9 cellular contexts compared by ENCODE assay signal in genomic region chr1:223244366-223245103, GRCh38.
DNase-seq lines count a peak whose midpoint lies in the region; ATAC-seq and TF ChIP-seq lines count a peak whose summit lies in the region.
"Had no signal": no experiment of that assay in that cellular context is flagged by ENCODE, and none has a peak within 500 bp of the region (broad histone marks: within the 10 kb centered on the region; RNA-seq: fewer than 3 reads in every experiment).

No MANE protein-coding gene starts in this region.

- H3K4me3 ChIP-seq in OCI-LY1 (ENCODE audit: low read depth, low read length, poor library complexity, severe bottlenecking): no peak overlapping the region
- H3K4me3 ChIP-seq in foreskin fibroblast (ENCODE audit: low read depth in 1 of 2, low read length in 2 of 2): no peak overlapping the region
- no peak overlapping the region for H3K4me3 ChIP-seq in prostate gland
- H3K4me3 ChIP-seq in upper lobe of left lung: no peak overlapping the region

- H3K27ac ChIP-seq in OCI-LY1 (ENCODE audit: low read depth, low read length, poor library complexity, severe bottlenecking) (no peak overlapping the region), prostate gland (no peak overlapping the region), upper lobe of left lung (no peak overlapping the region)

- H3K9me3 ChIP-seq in OCI-LY1 (ENCODE audit: low read length) (no peaks in the 10 kb centered on the region), prostate gland (no peaks in the 10 kb centered on the region), upper lobe of left lung (no peaks in the 10 kb centered on the region)

- no peak overlapping the region for H3K4me3 Mint-ChIP-seq in Calu3 (ENCODE audit: low read depth, unreplicated experiment)

- no peak overlapping the region for H3K9ac ChIP-seq in OCI-LY1 (ENCODE audit: low read length)

- H3K27me3 Mint-ChIP-seq in Calu3 (ENCODE audit: unreplicated experiment): no peaks in the 10 kb centered on the region

- intact Hi-C loops in Calu3 (cut with micrococcal nuclease; ENCODE audit: unreplicated experiment) (loop anchor here (1.0 to 10.0 kb wide), 4 partner anchors 69 to 450 kb away; no protein-coding TSS in a partner anchor), prostate gland (cut with DNase I) (no loop called here), posterior vena cava (cut with DNase I) (no loop called here)

- H3K27me3 ChIP-seq in OCI-LY1 (ENCODE audit: insufficient read depth, low read length) (no peaks in the 10 kb centered on the region), prostate gland (replicated peaks; ENCODE audit: insufficient read depth) (no peaks in the 10 kb centered on the region), upper lobe of left lung (no peaks in the 10 kb centered on the region)

- 86% methylated on average over 4 of the region's 4 CpGs for WGBS in prostate gland
- WGBS in upper lobe of left lung, 2 donors: 61 to 70% methylated on average over 4 of the region's 4 CpGs

- BruUV-seq in Calu3 (replicated peaks; lab: Mats Ljungman, UMichigan): no TSS peak

- TF ChIP-seq EP300 in upper lobe of left lung (IDR thresholded peaks at IDR 0.05): no peak

- no peak for TF ChIP-seq POLR2A in prostate gland (IDR thresholded peaks at IDR 0.05)
- no peak for TF ChIP-seq POLR2A in upper lobe of left lung (IDR thresholded peaks at IDR 0.05)

- no peaks in the 10 kb centered on the region for H3K9me2 ChIP-seq in OCI-LY1 (ENCODE audit: low read depth, low read length)

- peaks cover 45% of the 10 kb centered on the region for H3K4me1 Mint-ChIP-seq in Calu3 (ENCODE audit: low read depth, unreplicated experiment)

- DNase-seq in Calu3: peak; percentile 43
- DNase-seq in foreskin fibroblast: peak in 1 of 2 donors; percentile 21
- DNase-seq in NCI-H446 (lab: John Stamatoyannopoulos, UW): no peak
- DNase-seq in prostate gland (ENCODE audit: low spot score): no peak
- DNase-seq in upper lobe of left lung: no peak
- no peak for DNase-seq in posterior vena cava (ENCODE audit: low spot score)
- DNase-seq: right cardiac atrium had no signal

- H3K36me3 Mint-ChIP-seq in Calu3 (ENCODE audit: insufficient read depth, unreplicated experiment): peaks cover 6% of the 10 kb centered on the region

- H3K36me3 ChIP-seq in OCI-LY1 (ENCODE audit: insufficient read depth, low read length): no peaks in the 10 kb centered on the region
- no peaks in the 10 kb centered on the region for H3K36me3 ChIP-seq in prostate gland
- no peaks in the 10 kb centered on the region for H3K36me3 ChIP-seq in upper lobe of left lung

- no peaks in the 10 kb centered on the region for H3F3A ChIP-seq in OCI-LY1 (ENCODE audit: insufficient read depth, low read length)

- CTCF ChIA-PET in Calu3 (lab: Charles Lee): interaction anchor here (0.5 to 2.7 kb wide), 9 partner anchors 51 to 447 kb away, joined by 3 to 41 read pairs (median 4); partner anchors contain the start of gene TLR5

- H3K9me3 Mint-ChIP-seq in Calu3 (ENCODE audit: low read depth, unreplicated experiment): no peaks in the 10 kb centered on the region

- TF ChIP-seq CTCF in Calu3 (IDR thresholded peaks at IDR 0.05; ENCODE audit: unreplicated experiment) (no peak), OCI-LY1 (IDR thresholded peaks at IDR 0.05; ENCODE audit: low read length) (peak; percentile 18; the same call in 1 of the 2 replicates), foreskin fibroblast (IDR thresholded peaks at IDR 0.05; ENCODE audit: low read depth, low read length) (peak; percentile 12), prostate gland (IDR thresholded peaks at IDR 0.05) (no peak), upper lobe of left lung (IDR thresholded peaks at IDR 0.05) (peak in 2 of 6 experiments; percentile 26)

- H3K4me1 ChIP-seq in OCI-LY1 (ENCODE audit: insufficient read depth, low read length, severe bottlenecking): no peaks in the 10 kb centered on the region
- H3K4me1 ChIP-seq in prostate gland (replicated peaks): no peaks in the 10 kb centered on the region
- no peaks in the 10 kb centered on the region for H3K4me1 ChIP-seq in upper lobe of left lung

- H3K4me2 ChIP-seq in OCI-LY1 (ENCODE audit: low read length): no peak overlapping the region

- ATAC-seq in GM19452 (IDR thresholded peaks at IDR 0.05; ENCODE audit: unreplicated experiment) (peak; percentile 65), upper lobe of left lung (ENCODE audit: low FRiP score in 2 of 2) (no peak)

- no peaks in the 10 kb centered on the region for H3K79me2 ChIP-seq in OCI-LY1 (ENCODE audit: insufficient read depth, low read length)

- H2AFZ ChIP-seq in OCI-LY1 (ENCODE audit: low read length): no peak overlapping the region

- peak overlapping the region; percentile 40 for H3K27ac Mint-ChIP-seq in Calu3 (ENCODE audit: unreplicated experiment)

- no peaks in the 10 kb centered on the region for H4K20me1 ChIP-seq in OCI-LY1 (ENCODE audit: insufficient read depth, low read length)

Comparison
In these comparisons a context has a peak if more than half of its experiments do, and no peak if none do; other contexts are left out.
1. CTCF ChIP-seq: peak in OCI-LY1 (single experiment) and foreskin fibroblast (single experiment); none in Calu3 (single experiment) and prostate gland (0 of 4).